In the genomic region with DNA sequence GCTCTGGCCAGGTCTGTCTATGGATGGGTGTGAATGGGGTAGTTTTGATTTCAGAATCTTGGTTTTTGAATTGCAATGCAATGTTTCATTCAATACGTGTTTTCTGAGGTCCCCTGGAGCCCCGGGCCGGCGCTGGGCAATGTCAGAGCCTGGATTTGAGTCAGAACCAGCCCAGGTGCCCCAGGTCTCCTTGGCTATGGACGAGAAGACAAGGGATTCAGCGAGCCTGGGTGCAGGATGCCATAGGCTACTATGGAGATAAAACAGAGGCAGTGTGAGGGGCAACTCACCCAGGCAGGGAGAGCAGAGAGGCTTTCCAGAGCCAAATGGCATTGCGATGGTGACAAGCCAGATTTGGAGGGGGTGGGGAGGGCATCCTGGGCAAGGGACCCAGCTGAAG, we compare ENCODE assay signal across 12 cellular contexts. TPM values are rescaled to one million over a fixed set of nuclear protein-coding genes. Genes with fewer than 3 reads are reported as not detected.
DNase-seq lines count a peak whose midpoint lies in the region; ATAC-seq and TF ChIP-seq lines count a peak whose summit lies in the region.
"Had no signal": no experiment of that assay in that cellular context is flagged by ENCODE, and none has a peak within 500 bp of the region (broad histone marks: within the 10 kb centered on the region; RNA-seq: fewer than 3 reads in every experiment).

No MANE protein-coding gene starts in this region.

- no peaks in the 10 kb centered on the region for H3K27me3 Mint-ChIP-seq in activated naive CD4-positive, alpha-beta T cell treated with anti-CD3 and anti-CD28 coated beads, Interleukin-2, amount 50 U/mL, for 24 hours
- H3K27me3 Mint-ChIP-seq in T-helper 17 cell = no peaks in the 10 kb centered on the region
- H3K27me3 Mint-ChIP-seq in stimulated activated naive CD8-positive, alpha-beta T cell treated with anti-CD3 and anti-CD28 coated beads, Interleukin-15, amount 100 ng/mL, for 72 hours = no peaks in the 10 kb centered on the region

- H3K27me3 ChIP-seq in iPS-20b (ENCODE audit: insufficient read depth, low read length) (no peaks in the 10 kb centered on the region), upper lobe of right lung (no peaks in the 10 kb centered on the region)
- H3K27me3 ChIP-seq: colonic mucosa had no signal

- H3K36me3 Mint-ChIP-seq in activated naive CD4-positive, alpha-beta T cell treated with anti-CD3 and anti-CD28 coated beads, Interleukin-2, amount 50 U/mL, for 24 hours = peaks cover 36% of the 10 kb centered on the region
- H3K36me3 Mint-ChIP-seq in T-helper 17 cell (ENCODE audit: low read depth) = peaks cover 4% of the 10 kb centered on the region

- ATAC-seq in T-helper 17 cell = no peak
- ATAC-seq in stimulated activated naive CD8-positive, alpha-beta T cell treated with anti-CD3 and anti-CD28 coated beads, Interleukin-15, amount 100 ng/mL, for 72 hours = no peak
- no peak for ATAC-seq in upper lobe of right lung

- H3K4me3 Mint-ChIP-seq in activated naive CD4-positive, alpha-beta T cell treated with anti-CD3 and anti-CD28 coated beads, Interleukin-2, amount 50 U/mL, for 24 hours = peak overlapping the region; percentile 26
- H3K4me3 Mint-ChIP-seq in T-helper 17 cell = peak overlapping the region; percentile 70
- H3K4me3 Mint-ChIP-seq in stimulated activated naive CD8-positive, alpha-beta T cell treated with anti-CD3 and anti-CD28 coated beads, Interleukin-15, amount 100 ng/mL, for 72 hours = peak overlapping the region; percentile 64 to 65

- H3K9me3 ChIP-seq in T-helper 17 cell (ENCODE audit: control insufficient read depth, low read length, poor library complexity, severe bottlenecking) (no peaks in the 10 kb centered on the region), iPS-20b (ENCODE audit: insufficient read depth, low read depth, low read length) (no peaks in the 10 kb centered on the region), upper lobe of right lung (no peaks in the 10 kb centered on the region)
- H3K9me3 ChIP-seq: colonic mucosa had no signal

- no peak overlapping the region for H3K27ac ChIP-seq in iPS-20b (ENCODE audit: low read length)
- H3K27ac ChIP-seq in upper lobe of right lung = no peak overlapping the region

- H3K9me3 Mint-ChIP-seq in activated naive CD4-positive, alpha-beta T cell treated with anti-CD3 and anti-CD28 coated beads, Interleukin-2, amount 50 U/mL, for 24 hours = no peaks in the 10 kb centered on the region
- H3K9me3 Mint-ChIP-seq in stimulated activated naive CD8-positive, alpha-beta T cell treated with anti-CD3 and anti-CD28 coated beads, Interleukin-15, amount 100 ng/mL, for 72 hours = no peaks in the 10 kb centered on the region

- H3K4me3 ChIP-seq in iPS-20b (ENCODE audit: low read length) = no peak overlapping the region
- H3K4me3 ChIP-seq in upper lobe of right lung = no peak overlapping the region

- 0 out of 2 replicates have a peak overlapping the region, but pooled peaks have one; percentile 34 for H3K9ac ChIP-seq in iPS-20b (ENCODE audit: low read depth, low read length)

- peak overlapping the region; percentile 88 for H3K27ac Mint-ChIP-seq in activated naive CD4-positive, alpha-beta T cell treated with anti-CD3 and anti-CD28 coated beads, Interleukin-2, amount 50 U/mL, for 24 hours
- peak overlapping the region; percentile 98 for H3K27ac Mint-ChIP-seq in T-helper 17 cell
- H3K27ac Mint-ChIP-seq in stimulated activated naive CD8-positive, alpha-beta T cell treated with anti-CD3 and anti-CD28 coated beads, Interleukin-15, amount 100 ng/mL, for 72 hours = peak overlapping the region; percentile 91 to 95

- H3K4me1 ChIP-seq in iPS-20b (ENCODE audit: insufficient read depth, low read length) = peaks cover 5% of the 10 kb centered on the region
- H3K4me1 ChIP-seq in upper lobe of right lung = peaks cover 22% of the 10 kb centered on the region

- no peak for TF ChIP-seq CTCF in upper lobe of right lung (IDR thresholded peaks at IDR 0.05)

- intact Hi-C loops in upper lobe of right lung (cut with DNase I) = no loop called here

- peaks cover 23% of the 10 kb centered on the region for H3K4me1 Mint-ChIP-seq in activated naive CD4-positive, alpha-beta T cell treated with anti-CD3 and anti-CD28 coated beads, Interleukin-2, amount 50 U/mL, for 24 hours
- peaks cover 43% of the 10 kb centered on the region for H3K4me1 Mint-ChIP-seq in T-helper 17 cell
- H3K4me1 Mint-ChIP-seq in stimulated activated naive CD8-positive, alpha-beta T cell treated with anti-CD3 and anti-CD28 coated beads, Interleukin-15, amount 100 ng/mL, for 72 hours = peaks cover 71% of the 10 kb centered on the region

- H3K36me3 ChIP-seq in iPS-20b (ENCODE audit: insufficient read depth, low read depth, low read length) (peaks cover 37% of the 10 kb centered on the region), upper lobe of right lung (peaks cover 26% of the 10 kb centered on the region)

- no peak for DNase-seq in activated naive CD4-positive, alpha-beta T cell treated with anti-CD3 and anti-CD28 coated beads, Interleukin-2, amount 50 U/mL, for 16 hours
- DNase-seq in T-helper 17 cell (no peak), upper lobe of right lung (no peak), NCI-H2081 (lab: John Stamatoyannopoulos, UW) (no peak)
- no peak for DNase-seq in stimulated activated naive CD8-positive, alpha-beta T cell treated with anti-CD3 and anti-CD28 coated beads, Interleukin-15, amount 100 ng/mL, for 72 hours
- no peak for DNase-seq in stimulated activated CD4-positive, alpha-beta T cell treated with anti-CD3 and anti-CD28 coated beads, Interleukin-4, amount 100 ng/mL, for 4 hours
- DNase-seq: activated gamma-delta T cell treated with Interleukin-2 at 50 U/mL for 16 hours; colonic mucosa; NCI-H345; stimulated activated CD8-positive, alpha-beta memory T cell treated with anti-CD3 and anti-CD28 coated beads, Interleukin-4, amount 100 ng/mL, for 48 hours had no signal

RNA-seq across cellular contexts. Expression of gene RPL13A, which starts 1.2 kb away (rescaled TPM):
- total RNA-seq in T-helper 17 cell = 1,000 to 10,000 TPM; 5,253 to 5,291 TPM
- total RNA-seq in upper lobe of right lung = 1,829 TPM

RNA-seq across cellular contexts. Expression of gene RPS11, which starts 10.0 kb away (rescaled TPM):
- total RNA-seq in T-helper 17 cell = 1,000 to 10,000 TPM; 2,538 to 2,634 TPM
- 1,616 TPM for total RNA-seq in upper lobe of right lung

RNA-seq across cellular contexts. Expression of gene FLT3LG, which starts 12.2 kb away (rescaled TPM):
- total RNA-seq in T-helper 17 cell (100 to 1,000 TPM; 349 to 455 TPM), upper lobe of right lung (12.1 TPM)

RNA-seq across cellular contexts. Expression of gene FCGRT, which starts 26.2 kb away (rescaled TPM):
- total RNA-seq in T-helper 17 cell = 10 to 100 TPM; 18.7 to 24.6 TPM
- total RNA-seq in upper lobe of right lung = 320 TPM

RNA-seq across cellular contexts. Expression of gene ALDH16A1, which starts 33.2 kb away (rescaled TPM):
- total RNA-seq in T-helper 17 cell (10 to 100 TPM; 34.8 to 38.0 TPM), upper lobe of right lung (32.3 TPM)

Comparison
In these comparisons a context has a peak if more than half of its experiments do, and no peak if none do; other contexts are left out.
1. RNA of gene FLT3LG, which starts 12.2 kb away (total RNA-seq): 349 to 455 TPM in T-helper 17 cell; 12.1 TPM in upper lobe of right lung (single experiment); every median in the first group is over 10 times any median in the second.
2. Peak in every context shown above with its lines, with median percentiles within 50 percentile points of each other: H3K27ac Mint-ChIP-seq and H3K4me3 Mint-ChIP-seq.